11 cellular contexts compared by ENCODE assay signal in the genomic region with DNA sequence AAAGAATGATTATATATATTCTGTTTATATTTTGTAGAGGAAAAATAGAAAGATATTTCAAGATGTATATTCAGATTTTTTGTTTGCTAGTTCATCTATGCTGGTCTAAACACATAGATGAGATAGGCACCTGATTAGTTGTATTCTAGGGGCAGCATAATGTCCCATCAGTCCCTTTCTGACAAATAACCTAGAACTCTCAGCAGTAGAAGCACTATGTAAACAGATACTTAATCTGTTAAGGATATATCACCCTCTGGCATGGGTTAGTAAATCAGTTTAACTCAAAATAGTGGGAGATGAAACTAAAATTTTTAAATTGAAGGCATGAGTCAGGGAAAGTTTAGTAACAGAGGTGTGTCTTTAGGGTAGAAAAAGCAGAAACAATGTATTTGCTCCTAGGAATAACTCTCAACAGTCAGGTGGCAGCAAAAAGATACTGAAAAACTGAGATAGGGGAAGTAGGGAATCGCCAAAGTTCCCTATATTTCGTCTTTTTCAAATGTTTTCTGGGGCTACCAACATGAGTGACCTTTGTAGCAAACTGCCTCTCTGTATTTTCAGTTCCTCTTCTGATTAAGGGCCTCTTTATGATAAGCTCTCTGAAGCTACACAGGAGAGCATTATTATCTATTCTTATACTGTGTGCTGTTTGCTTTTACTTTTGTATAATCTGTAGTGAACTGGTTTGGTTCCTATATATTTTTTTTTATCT. TPM values are rescaled to one million over a fixed set of nuclear protein-coding genes. Genes with fewer than 3 reads are reported as not detected.
DNase-seq lines count a peak whose midpoint lies in the region; ATAC-seq and TF ChIP-seq lines count a peak whose summit lies in the region.
"Had no signal": no experiment of that assay in that cellular context is flagged by ENCODE, and none has a peak within 500 bp of the region (broad histone marks: within the 10 kb centered on the region; RNA-seq: fewer than 3 reads in every experiment).

No MANE protein-coding gene starts in this region.

- H3K79me2 ChIP-seq in hepatocyte, result no peaks in the 10 kb centered on the region

- DNase-seq in hepatocyte (ENCODE audit: low spot score) (no peak), sciatic nerve (ENCODE audit: low spot score) (no peak), ACHN (no peak)
- no peak for DNase-seq in stimulated activated CD4-positive, alpha-beta T cell treated with anti-CD3 and anti-CD28 coated beads, Interleukin-4, amount 100 ng/mL, for 24 hours
- no peak for DNase-seq in activated CD4-positive, alpha-beta T cell treated with anti-CD3 and anti-CD28 coated beads for 1 hour

- H3K9me3 ChIP-seq in hepatocyte (ENCODE audit: low read depth), result no peaks in the 10 kb centered on the region
- H3K9me3 ChIP-seq: esophagus muscularis mucosa had no signal

- 78% methylated on average over 2 of the region's 2 CpGs for WGBS in hepatocyte (ENCODE audit: low lambda C conversion rate, missing lambda C conversion rate)

- no peaks in the 10 kb centered on the region for H3K9me2 ChIP-seq in hepatocyte (replicated peaks; ENCODE audit: insufficient read depth)

- ATAC-seq in GM18907 (IDR thresholded peaks at IDR 0.05; ENCODE audit: unreplicated experiment) (peak; percentile 98), GM21825 (IDR thresholded peaks at IDR 0.05; ENCODE audit: unreplicated experiment) (peak; percentile 97), HG03520 (IDR thresholded peaks at IDR 0.05; ENCODE audit: unreplicated experiment) (peak; percentile 95), sciatic nerve (no peak)
- ATAC-seq: activated naive CD4-positive, alpha-beta T cell treated with anti-CD3 and anti-CD28 coated beads, Interleukin-2, amount 50 U/mL, for 72 hours had no signal

- H3K4me3 ChIP-seq in hepatocyte, result no peak overlapping the region
- H3K4me3 ChIP-seq: esophagus muscularis mucosa had no signal

- no peaks in the 10 kb centered on the region for H3K27me3 ChIP-seq in hepatocyte
- H3K27me3 ChIP-seq: esophagus muscularis mucosa had no signal

- no peaks in the 10 kb centered on the region for H3K36me3 ChIP-seq in hepatocyte (replicated peaks; ENCODE audit: insufficient read depth, low read depth)
- H3K36me3 ChIP-seq: esophagus muscularis mucosa had no signal

- intact Hi-C loops in sciatic nerve (cut with DNase I), result no loop called here

- peak overlapping the region; percentile 39 for H3K4me2 ChIP-seq in hepatocyte

- in situ Hi-C loops in ACHN (cut with HindIII; ENCODE audit: low pct_ligation_motif_present, low pct_unique_long_range_greater_than_20kb, low sequenced_read_pairs), result no loop called here

- H3K27ac ChIP-seq in hepatocyte, result no peak overlapping the region
- H3K27ac ChIP-seq: esophagus muscularis mucosa had no signal

- H2AFZ ChIP-seq in hepatocyte, result no peak overlapping the region

- no peaks in the 10 kb centered on the region for H4K20me1 ChIP-seq in hepatocyte (ENCODE audit: insufficient read depth, poor library complexity, severe bottlenecking)

- H3K4me1 ChIP-seq in hepatocyte (ENCODE audit: insufficient read depth), result peaks cover 4% of the 10 kb centered on the region

- TF ChIP-seq CTCF in hepatocyte (IDR thresholded peaks at IDR 0.05; ENCODE audit: poor library complexity), result no peak

RNA-seq across cellular contexts. Expression of a gene that starts 5.7 kb away (rescaled TPM):
- 0.40 and 8.4 TPM in 2 replicates for total RNA-seq in hepatocyte
- polyA plus RNA-seq in hepatocyte, result 10.7 and 12.4 TPM in 2 replicates
- 18.1 TPM for total RNA-seq in sciatic nerve
- total RNA-seq: activated naive CD4-positive, alpha-beta T cell treated with anti-CD3 and anti-CD28 coated beads, Interleukin-2, amount 50 U/mL, for 72 hours; mononuclear cell had no signal
